In genomic region chr1:180157576-180158057, GRCh38 we compare ENCODE assay signal across 12 cellular contexts. TPM values are rescaled to one million over a fixed set of nuclear protein-coding genes. Genes with fewer than 3 reads are reported as not detected.
DNase-seq lines count a peak whose midpoint lies in the region; ATAC-seq, FAIRE-seq and TF ChIP-seq lines count a peak whose summit lies in the region.
"Had no signal": no experiment of that assay in that cellular context is flagged by ENCODE, and none has a peak within 500 bp of the region (broad histone marks: within the 10 kb centered on the region; RNA-seq: fewer than 3 reads in every experiment).

No MANE protein-coding gene starts in this region.

- no peaks in the 10 kb centered on the region for H3K9me3 Mint-ChIP-seq in Calu3 (ENCODE audit: low read depth, unreplicated experiment)
- no peaks in the 10 kb centered on the region for H3K9me3 Mint-ChIP-seq in CD4-positive, alpha-beta T cell

- no peak for FAIRE-seq in RCC 7860 (lab: Jason Lieb, UNC)

- no TSS peak for BruUV-seq in Calu3 (replicated peaks; lab: Mats Ljungman, UMichigan)

- H3K9me3 ChIP-seq in colonic mucosa (no peaks in the 10 kb centered on the region), muscle layer of duodenum (ENCODE audit: control insufficient read depth in 1 of 2, low read length in 2 of 2) (no peaks in the 10 kb centered on the region)
- H3K9me3 ChIP-seq in CD4-positive, alpha-beta T cell (ENCODE audit: control insufficient read depth, low read length): no peaks in the 10 kb centered on the region

- DNase-seq in Calu3 (peak; percentile 82), NCI-H146 treated with DMSO at 0.1 percent for 48 hours (lab: John Stamatoyannopoulos, UW; ENCODE audit: unreplicated experiment) (peak; percentile 98), colonic mucosa (peak; percentile 69), germinal center (ENCODE audit: low spot score) (no peak), RCC 7860 (ENCODE audit: low spot score) (no peak), NCI-H2227 treated with DMSO at 0.1 percent for 48 hours (lab: John Stamatoyannopoulos, UW) (no peak)
- DNase-seq in CD4-positive, alpha-beta T cell: no peak
- DNase-seq: activated CD4-positive, alpha-beta T cell treated with anti-CD3 and anti-CD28 coated beads for 48 hours; stimulated activated CD4-positive, alpha-beta T cell treated with anti-CD3 and anti-CD28 coated beads, Interleukin-4, amount 100 ng/mL, for 4 hours had no signal

- no peaks in the 10 kb centered on the region for H3K27me3 Mint-ChIP-seq in Calu3 (ENCODE audit: unreplicated experiment)
- no peaks in the 10 kb centered on the region for H3K27me3 Mint-ChIP-seq in CD4-positive, alpha-beta T cell

- H3K4me1 Mint-ChIP-seq in Calu3 (ENCODE audit: low read depth, unreplicated experiment): peaks cover 57% of the 10 kb centered on the region
- peaks cover 33% of the 10 kb centered on the region for H3K4me1 Mint-ChIP-seq in CD4-positive, alpha-beta T cell (ENCODE audit: low read depth)

- H3K4me3 ChIP-seq in colonic mucosa: peak overlapping the region; percentile 14
- peak overlapping the region in 1 of 2 donors; percentile 83 for H3K4me3 ChIP-seq in muscle layer of duodenum (ENCODE audit: low read depth in 1 of 2, low read length in 2 of 2)

- peaks cover 35% of the 10 kb centered on the region for H3K4me1 ChIP-seq in colonic mucosa
- H3K4me1 ChIP-seq in muscle layer of duodenum (ENCODE audit: control insufficient read depth in 1 of 2, insufficient read depth in 2 of 2, low read length in 2 of 2): peaks cover 18 to 23% of the 10 kb centered on the region in 2 donors

- H3K36me3 ChIP-seq in colonic mucosa (no peaks in the 10 kb centered on the region), muscle layer of duodenum (ENCODE audit: control insufficient read depth in 1 of 2, insufficient read depth in 2 of 2, low read length in 2 of 2) (no peaks in the 10 kb centered on the region)

- H3K27ac ChIP-seq in colonic mucosa: peak overlapping the region; percentile 88
- peak overlapping the region; percentile 86 for H3K27ac ChIP-seq in muscle layer of duodenum (ENCODE audit: low read length)
- H3K27ac ChIP-seq in CD4-positive, alpha-beta T cell (ENCODE audit: low read depth, low read length): no peak overlapping the region

- no peak for ATAC-seq in CD4-positive, alpha-beta T cell (ENCODE audit: poor library complexity)
- ATAC-seq: esophagus mucosa, Panc1 had no signal

- H3K27ac Mint-ChIP-seq in Calu3 (ENCODE audit: unreplicated experiment): peak overlapping the region; percentile 78
- no peak overlapping the region for H3K27ac Mint-ChIP-seq in CD4-positive, alpha-beta T cell

- CTCF ChIA-PET in Calu3 (lab: Charles Lee): interaction anchor here (0.9 to 6.5 kb wide), 4 partner anchors 11 to 343 kb away, joined by 4 to 89 read pairs (median 7); partner anchors contain the start of gene LHX4
- CTCF ChIA-PET in CD4-positive, alpha-beta T cell (lab: Charles Lee): no interaction called here

- no peak for TF ChIP-seq CTCF in Calu3 (IDR thresholded peaks at IDR 0.05; ENCODE audit: unreplicated experiment)
- no peak for TF ChIP-seq CTCF in colonic mucosa (IDR thresholded peaks at IDR 0.05)
- TF ChIP-seq CTCF in CD4-positive, alpha-beta T cell (IDR thresholded peaks at IDR 0.05): no peak

- H3K4me3 Mint-ChIP-seq in Calu3 (ENCODE audit: low read depth, unreplicated experiment): peak overlapping the region; percentile 99
- no peak overlapping the region for H3K4me3 Mint-ChIP-seq in CD4-positive, alpha-beta T cell

- H3K36me3 Mint-ChIP-seq in Calu3 (ENCODE audit: insufficient read depth, unreplicated experiment): peaks cover 52% of the 10 kb centered on the region
- peaks cover 8% of the 10 kb centered on the region for H3K36me3 Mint-ChIP-seq in CD4-positive, alpha-beta T cell (ENCODE audit: low read depth)

- peak overlapping the region in 1 of 2 donors; percentile 52 for H3K9ac ChIP-seq in colonic mucosa (ENCODE audit: low read depth in 2 of 2, low read length in 2 of 2)

- POLR2A ChIA-PET in CD4-positive, alpha-beta T cell (lab: Charles Lee): no interaction called here

- H3K27me3 ChIP-seq in colonic mucosa (no peaks in the 10 kb centered on the region), muscle layer of duodenum (ENCODE audit: low read depth, low read length) (no peaks in the 10 kb centered on the region)
- no peaks in the 10 kb centered on the region for H3K27me3 ChIP-seq in CD4-positive, alpha-beta T cell (ENCODE audit: control insufficient read depth, insufficient read depth, low read length)

- intact Hi-C loops in Calu3 (cut with micrococcal nuclease; ENCODE audit: unreplicated experiment) (loop anchor here (2.0 kb wide), 2 partner anchors 13 to 281 kb away; partner anchors contain the start of gene TOR1AIP2), colonic mucosa (cut with DNase I) (no loop called here)
- intact Hi-C loops in CD4-positive, alpha-beta T cell (cut with DNase I, micrococcal nuclease): loop anchor here (2.0 to 10.0 kb wide), 11 partner anchors 273 to 1877 kb away; partner anchors contain the start of genes TOR1AIP1 (in 2 of the 2), AXDND1 (in 1 of the 2), FAM20B (in 1 of the 2) and SOAT1 (in 1 of the 2)

RNA-seq across cellular contexts. Expression of gene QSOX1, which starts 2.9 kb away (rescaled TPM):
- total RNA-seq in Calu3 (2022) (462 and 505 TPM in 2 replicates), colonic mucosa (100 to 1,000 TPM; 395 to 450 TPM)
- 10 to 100 TPM; 13.7 to 14.3 TPM for total RNA-seq in CD4-positive, alpha-beta T cell

Comparison
In these comparisons a context has a peak if more than half of its experiments do, and no peak if none do; other contexts are left out.
1. DNase-seq: peak in Calu3 (single experiment), NCI-H146 treated with DMSO at 0.1 percent for 48 hours (single experiment) and colonic mucosa (single experiment); none in germinal center (single experiment), RCC 7860 (single experiment), NCI-H2227 treated with DMSO at 0.1 percent for 48 hours (single experiment) and CD4-positive, alpha-beta T cell (0 of 10).
2. RNA of gene QSOX1, which starts 2.9 kb away (total RNA-seq): 462 to 505 TPM in Calu3 and 395 to 450 TPM in colonic mucosa; 13.7 to 14.3 TPM in CD4-positive, alpha-beta T cell; every median in the first group is over 10 times any median in the second.